1 cellular context compared by ENCODE assay signal in the genomic region with DNA sequence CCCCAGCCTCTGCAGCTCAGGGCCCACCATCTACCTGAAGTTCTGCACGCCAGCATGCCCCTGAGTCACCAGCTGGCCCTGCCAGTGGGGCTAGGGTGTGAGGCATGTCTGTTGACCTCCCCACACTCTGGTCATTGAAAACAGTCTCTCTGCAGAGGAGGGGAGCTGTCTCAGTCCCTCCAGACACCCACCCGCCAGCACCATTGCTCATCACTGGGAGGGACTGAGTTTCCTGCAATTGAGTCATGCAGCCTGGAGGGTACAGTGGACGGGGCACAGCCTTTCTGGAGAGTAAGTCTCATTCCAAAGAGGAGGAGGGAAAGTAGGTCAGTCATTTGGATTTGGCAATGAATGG.
TF ChIP-seq lines count a peak whose summit lies in the region.

No MANE protein-coding gene starts in this region.

TF ChIP-seq in H1, 55 proteins besides CTCF, POLR2A, EP300 and RAD21 (continued from another document):
- TF ChIP-seq, protein P1, sequence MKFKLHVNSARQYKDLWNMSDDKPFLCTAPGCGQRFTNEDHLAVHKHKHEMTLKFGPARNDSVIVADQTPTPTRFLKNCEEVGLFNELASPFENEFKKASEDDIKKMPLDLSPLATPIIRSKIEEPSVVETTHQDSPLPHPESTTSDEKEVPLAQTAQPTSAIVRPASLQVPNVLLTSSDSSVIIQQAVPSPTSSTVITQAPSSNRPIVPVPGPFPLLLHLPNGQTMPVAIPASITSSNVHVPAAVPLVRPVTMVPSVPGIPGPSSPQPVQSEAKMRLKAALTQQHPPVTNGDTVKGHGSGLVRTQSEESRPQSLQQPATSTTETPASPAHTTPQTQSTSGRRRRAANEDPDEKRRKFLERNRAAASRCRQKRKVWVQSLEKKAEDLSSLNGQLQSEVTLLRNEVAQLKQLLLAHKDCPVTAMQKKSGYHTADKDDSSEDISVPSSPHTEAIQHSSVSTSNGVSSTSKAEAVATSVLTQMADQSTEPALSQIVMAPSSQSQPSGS (IDR thresholded peaks at IDR 0.05; ENCODE audit: low read length) = no peak
- TF ChIP-seq ASH2L (IDR thresholded peaks at IDR 0.05; ENCODE audit: low read length) = no peak
- no peak for TF ChIP-seq TEAD4 (IDR thresholded peaks at IDR 0.05; ENCODE audit: low read depth, low read length)
- TF ChIP-seq, protein P2, sequence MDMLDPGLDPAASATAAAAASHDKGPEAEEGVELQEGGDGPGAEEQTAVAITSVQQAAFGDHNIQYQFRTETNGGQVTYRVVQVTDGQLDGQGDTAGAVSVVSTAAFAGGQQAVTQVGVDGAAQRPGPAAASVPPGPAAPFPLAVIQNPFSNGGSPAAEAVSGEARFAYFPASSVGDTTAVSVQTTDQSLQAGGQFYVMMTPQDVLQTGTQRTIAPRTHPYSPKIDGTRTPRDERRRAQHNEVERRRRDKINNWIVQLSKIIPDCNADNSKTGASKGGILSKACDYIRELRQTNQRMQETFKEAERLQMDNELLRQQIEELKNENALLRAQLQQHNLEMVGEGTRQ (IDR thresholded peaks at IDR 0.05; ENCODE audit: low read length) = no peak
- TF ChIP-seq, protein P3, sequence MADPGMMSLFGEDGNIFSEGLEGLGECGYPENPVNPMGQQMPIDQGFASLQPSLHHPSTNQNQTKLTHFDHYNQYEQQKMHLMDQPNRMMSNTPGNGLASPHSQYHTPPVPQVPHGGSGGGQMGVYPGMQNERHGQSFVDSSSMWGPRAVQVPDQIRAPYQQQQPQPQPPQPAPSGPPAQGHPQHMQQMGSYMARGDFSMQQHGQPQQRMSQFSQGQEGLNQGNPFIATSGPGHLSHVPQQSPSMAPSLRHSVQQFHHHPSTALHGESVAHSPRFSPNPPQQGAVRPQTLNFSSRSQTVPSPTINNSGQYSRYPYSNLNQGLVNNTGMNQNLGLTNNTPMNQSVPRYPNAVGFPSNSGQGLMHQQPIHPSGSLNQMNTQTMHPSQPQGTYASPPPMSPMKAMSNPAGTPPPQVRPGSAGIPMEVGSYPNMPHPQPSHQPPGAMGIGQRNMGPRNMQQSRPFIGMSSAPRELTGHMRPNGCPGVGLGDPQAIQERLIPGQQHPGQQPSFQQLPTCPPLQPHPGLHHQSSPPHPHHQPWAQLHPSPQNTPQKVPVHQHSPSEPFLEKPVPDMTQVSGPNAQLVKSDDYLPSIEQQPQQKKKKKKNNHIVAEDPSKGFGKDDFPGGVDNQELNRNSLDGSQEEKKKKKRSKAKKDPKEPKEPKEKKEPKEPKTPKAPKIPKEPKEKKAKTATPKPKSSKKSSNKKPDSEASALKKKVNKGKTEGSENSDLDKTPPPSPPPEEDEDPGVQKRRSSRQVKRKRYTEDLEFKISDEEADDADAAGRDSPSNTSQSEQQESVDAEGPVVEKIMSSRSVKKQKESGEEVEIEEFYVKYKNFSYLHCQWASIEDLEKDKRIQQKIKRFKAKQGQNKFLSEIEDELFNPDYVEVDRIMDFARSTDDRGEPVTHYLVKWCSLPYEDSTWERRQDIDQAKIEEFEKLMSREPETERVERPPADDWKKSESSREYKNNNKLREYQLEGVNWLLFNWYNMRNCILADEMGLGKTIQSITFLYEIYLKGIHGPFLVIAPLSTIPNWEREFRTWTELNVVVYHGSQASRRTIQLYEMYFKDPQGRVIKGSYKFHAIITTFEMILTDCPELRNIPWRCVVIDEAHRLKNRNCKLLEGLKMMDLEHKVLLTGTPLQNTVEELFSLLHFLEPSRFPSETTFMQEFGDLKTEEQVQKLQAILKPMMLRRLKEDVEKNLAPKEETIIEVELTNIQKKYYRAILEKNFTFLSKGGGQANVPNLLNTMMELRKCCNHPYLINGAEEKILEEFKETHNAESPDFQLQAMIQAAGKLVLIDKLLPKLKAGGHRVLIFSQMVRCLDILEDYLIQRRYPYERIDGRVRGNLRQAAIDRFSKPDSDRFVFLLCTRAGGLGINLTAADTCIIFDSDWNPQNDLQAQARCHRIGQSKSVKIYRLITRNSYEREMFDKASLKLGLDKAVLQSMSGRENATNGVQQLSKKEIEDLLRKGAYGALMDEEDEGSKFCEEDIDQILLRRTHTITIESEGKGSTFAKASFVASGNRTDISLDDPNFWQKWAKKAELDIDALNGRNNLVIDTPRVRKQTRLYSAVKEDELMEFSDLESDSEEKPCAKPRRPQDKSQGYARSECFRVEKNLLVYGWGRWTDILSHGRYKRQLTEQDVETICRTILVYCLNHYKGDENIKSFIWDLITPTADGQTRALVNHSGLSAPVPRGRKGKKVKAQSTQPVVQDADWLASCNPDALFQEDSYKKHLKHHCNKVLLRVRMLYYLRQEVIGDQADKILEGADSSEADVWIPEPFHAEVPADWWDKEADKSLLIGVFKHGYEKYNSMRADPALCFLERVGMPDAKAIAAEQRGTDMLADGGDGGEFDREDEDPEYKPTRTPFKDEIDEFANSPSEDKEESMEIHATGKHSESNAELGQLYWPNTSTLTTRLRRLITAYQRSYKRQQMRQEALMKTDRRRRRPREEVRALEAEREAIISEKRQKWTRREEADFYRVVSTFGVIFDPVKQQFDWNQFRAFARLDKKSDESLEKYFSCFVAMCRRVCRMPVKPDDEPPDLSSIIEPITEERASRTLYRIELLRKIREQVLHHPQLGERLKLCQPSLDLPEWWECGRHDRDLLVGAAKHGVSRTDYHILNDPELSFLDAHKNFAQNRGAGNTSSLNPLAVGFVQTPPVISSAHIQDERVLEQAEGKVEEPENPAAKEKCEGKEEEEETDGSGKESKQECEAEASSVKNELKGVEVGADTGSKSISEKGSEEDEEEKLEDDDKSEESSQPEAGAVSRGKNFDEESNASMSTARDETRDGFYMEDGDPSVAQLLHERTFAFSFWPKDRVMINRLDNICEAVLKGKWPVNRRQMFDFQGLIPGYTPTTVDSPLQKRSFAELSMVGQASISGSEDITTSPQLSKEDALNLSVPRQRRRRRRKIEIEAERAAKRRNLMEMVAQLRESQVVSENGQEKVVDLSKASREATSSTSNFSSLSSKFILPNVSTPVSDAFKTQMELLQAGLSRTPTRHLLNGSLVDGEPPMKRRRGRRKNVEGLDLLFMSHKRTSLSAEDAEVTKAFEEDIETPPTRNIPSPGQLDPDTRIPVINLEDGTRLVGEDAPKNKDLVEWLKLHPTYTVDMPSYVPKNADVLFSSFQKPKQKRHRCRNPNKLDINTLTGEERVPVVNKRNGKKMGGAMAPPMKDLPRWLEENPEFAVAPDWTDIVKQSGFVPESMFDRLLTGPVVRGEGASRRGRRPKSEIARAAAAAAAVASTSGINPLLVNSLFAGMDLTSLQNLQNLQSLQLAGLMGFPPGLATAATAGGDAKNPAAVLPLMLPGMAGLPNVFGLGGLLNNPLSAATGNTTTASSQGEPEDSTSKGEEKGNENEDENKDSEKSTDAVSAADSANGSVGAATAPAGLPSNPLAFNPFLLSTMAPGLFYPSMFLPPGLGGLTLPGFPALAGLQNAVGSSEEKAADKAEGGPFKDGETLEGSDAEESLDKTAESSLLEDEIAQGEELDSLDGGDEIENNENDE (IDR thresholded peaks at IDR 0.05; ENCODE audit: insufficient replicate concordance, low read length) = no peak
- no peak for TF ChIP-seq SP1 (IDR thresholded peaks at IDR 0.05; ENCODE audit: low read depth, low read length)
- TF ChIP-seq SP2 (IDR thresholded peaks at IDR 0.05; ENCODE audit: low read length) = no peak
- TF ChIP-seq SRF (IDR thresholded peaks at IDR 0.05; ENCODE audit: low read depth, low read length) = no peak
- TF ChIP-seq MAFK (IDR thresholded peaks at IDR 0.05; ENCODE audit: low read depth, low read length) = no peak
- TF ChIP-seq POU5F1 (IDR thresholded peaks at IDR 0.05; ENCODE audit: low read depth, low read length) = no peak
- no peak for TF ChIP-seq BACH1 (IDR thresholded peaks at IDR 0.05; ENCODE audit: low read length)
- no peak for TF ChIP-seq RFX5 (IDR thresholded peaks at IDR 0.05; ENCODE audit: borderline replicate concordance, low read depth, low read length)
